ENCODE assay signal across 32 cellular contexts in genomic region chr14:94570440-94570839, GRCh38. TPM values are rescaled to one million over a fixed set of nuclear protein-coding genes. Genes with fewer than 3 reads are reported as not detected.
"Had no signal": no experiment of that assay in that cellular context is flagged by ENCODE, and none has a peak within 500 bp of the region (broad histone marks: within the 10 kb centered on the region; RNA-seq: fewer than 3 reads in every experiment).

No MANE protein-coding gene starts in this region.

- H3K36me3 Mint-ChIP-seq: activated naive CD4-positive, alpha-beta T cell treated with anti-CD3 and anti-CD28 coated beads, Interleukin-2, amount 50 U/mL, for 24 hours; activated naive CD8-positive, alpha-beta T cell treated with anti-CD3 and anti-CD28 coated beads, Interleukin-2, amount 10 ng/mL, durations not matched to agents 7 days and 5 days; WTC11 had no signal

- DNase-seq: activated CD4-positive, alpha-beta T cell treated with anti-CD3 and anti-CD28 coated beads for 36 hours; activated CD4-positive, alpha-beta T cell treated with anti-CD3 and anti-CD28 coated beads, Interleukin-2, amount 10 ng/mL, durations not matched to agents 7 days and 5 days; activated CD4-positive, alpha-beta T cell treated with anti-CD3 and anti-CD28 coated beads, Interleukin-2, amount 50 U/mL, for 48 hours; activated CD8-positive, alpha-beta T cell treated with anti-CD3 and anti-CD28 coated beads, Interleukin-2, amount 10 ng/mL, durations not matched to agents 7 days and 5 days; activated gamma-delta T cell; activated naive CD4-positive, alpha-beta T cell treated with Interleukin-2 at 50 U/mL for 16 hours; activated naive CD8-positive, alpha-beta T cell treated with anti-CD3 and anti-CD28 coated beads, Interleukin-2, amount 10 ng/mL, durations not matched to agents 7 days and 5 days; activated T-cell treated with anti-CD3 and anti-CD28 coated beads, Interleukin-2, amount 50 U/mL, for 24 hours; amygdala; Karpas-422; KBM-7; NCI-H1105; NCI-H1417 treated with DMSO at 0.1 percent for 48 hours; NCI-H1694; NCI-H1930; NCI-H345; NCI-H524 treated with DMSO at 0.1 percent for 48 hours; SHP77; SJCRH30; T1000 had no signal

- ATAC-seq: activated CD4-positive, alpha-beta T cell treated with anti-CD3 and anti-CD28 coated beads for 36 hours; activated CD4-positive, CD25-positive, alpha-beta regulatory T cell treated with anti-CD3 and anti-CD28 coated beads, Interleukin-2, amount 50 U/mL, for 24 hours; activated CD8-positive, alpha-beta T cell treated with anti-CD3 and anti-CD28 coated beads, Interleukin-2, amount 10 ng/mL, durations not matched to agents 7 days and 5 days; Panc1; WTC11 had no signal

- H3K9me3 Mint-ChIP-seq: activated CD4-positive, alpha-beta T cell treated with anti-CD3 and anti-CD28 coated beads, Interleukin-2, amount 10 ng/mL, durations not matched to agents 7 days and 5 days; activated naive CD4-positive, alpha-beta T cell treated with anti-CD3 and anti-CD28 coated beads, Interleukin-2, amount 50 U/mL, for 24 hours; activated naive CD8-positive, alpha-beta T cell treated with anti-CD3 and anti-CD28 coated beads, Interleukin-2, amount 10 ng/mL, durations not matched to agents 7 days and 5 days; activated T-cell treated with anti-CD3 and anti-CD28 coated beads, Interleukin-2, amount 50 U/mL, for 24 hours; activated T-helper 2 cell treated with anti-CD3 and anti-CD28 coated beads, Interferon-gamma antibody, Interleukin-2, Interleukin-4, amounts not matched to agents 10 μg/mL and 5 μg/mL and 100 μg/mL, durations not matched to agents 14 hours and 24 hours and 36 hours; WTC11 had no signal

- H3K4me3 ChIP-seq: ascending aorta, SJCRH30, SK-N-MC had no signal

- H3K36me3 ChIP-seq: ascending aorta, SJCRH30 had no signal

- H3K27me3 Mint-ChIP-seq: activated CD4-positive, alpha-beta T cell treated with anti-CD3 and anti-CD28 coated beads for 36 hours; activated CD4-positive, alpha-beta T cell treated with anti-CD3 and anti-CD28 coated beads, Interleukin-2, amount 10 ng/mL, durations not matched to agents 7 days and 5 days; activated naive CD8-positive, alpha-beta T cell treated with anti-CD3 and anti-CD28 coated beads, Interleukin-2, amount 10 ng/mL, durations not matched to agents 7 days and 5 days; activated T-cell treated with anti-CD3 and anti-CD28 coated beads, Interleukin-2, amount 50 U/mL, for 24 hours had no signal

- H3K9me3 ChIP-seq: ascending aorta, SJCRH30 had no signal

- H3K4me1 ChIP-seq: SJCRH30 had no signal

- H3K27ac ChIP-seq: SJCRH30, SK-N-MC had no signal

- H3K27ac Mint-ChIP-seq: activated CD4-positive, alpha-beta T cell treated with anti-CD3 and anti-CD28 coated beads for 36 hours; activated CD4-positive, alpha-beta T cell treated with anti-CD3 and anti-CD28 coated beads, Interleukin-2, amount 10 ng/mL, durations not matched to agents 7 days and 5 days; activated CD8-positive, alpha-beta T cell treated with anti-CD3 and anti-CD28 coated beads, Interleukin-2, amount 10 ng/mL, durations not matched to agents 7 days and 5 days; activated naive CD4-positive, alpha-beta T cell treated with anti-CD3 and anti-CD28 coated beads, Interleukin-2, amount 50 U/mL, for 24 hours; activated naive CD8-positive, alpha-beta T cell treated with anti-CD3 and anti-CD28 coated beads, Interleukin-2, amount 10 ng/mL, durations not matched to agents 7 days and 5 days; activated T-cell treated with anti-CD3 and anti-CD28 coated beads, Interleukin-2, amount 50 U/mL, for 24 hours; activated T-helper 2 cell treated with anti-CD3 and anti-CD28 coated beads, Interferon-gamma antibody, Interleukin-2, Interleukin-4, amounts not matched to agents 10 μg/mL and 5 μg/mL and 100 μg/mL, durations not matched to agents 14 hours and 24 hours and 36 hours; WTC11 had no signal

- H3K4me3 Mint-ChIP-seq: activated CD4-positive, alpha-beta T cell treated with anti-CD3 and anti-CD28 coated beads for 36 hours; activated CD4-positive, alpha-beta T cell treated with anti-CD3 and anti-CD28 coated beads, Interleukin-2, amount 10 ng/mL, durations not matched to agents 7 days and 5 days; activated CD8-positive, alpha-beta T cell treated with anti-CD3 and anti-CD28 coated beads, Interleukin-2, amount 10 ng/mL, durations not matched to agents 7 days and 5 days; activated naive CD4-positive, alpha-beta T cell treated with anti-CD3 and anti-CD28 coated beads, Interleukin-2, amount 50 U/mL, for 24 hours; activated naive CD8-positive, alpha-beta T cell treated with anti-CD3 and anti-CD28 coated beads, Interleukin-2, amount 10 ng/mL, durations not matched to agents 7 days and 5 days; activated T-cell treated with anti-CD3 and anti-CD28 coated beads, Interleukin-2, amount 50 U/mL, for 24 hours; WTC11 had no signal

- H3K4me1 Mint-ChIP-seq: activated CD4-positive, alpha-beta T cell treated with anti-CD3 and anti-CD28 coated beads for 36 hours; activated CD4-positive, alpha-beta T cell treated with anti-CD3 and anti-CD28 coated beads, Interleukin-2, amount 10 ng/mL, durations not matched to agents 7 days and 5 days; activated naive CD4-positive, alpha-beta T cell treated with anti-CD3 and anti-CD28 coated beads, Interleukin-2, amount 50 U/mL, for 24 hours; activated naive CD8-positive, alpha-beta T cell treated with anti-CD3 and anti-CD28 coated beads, Interleukin-2, amount 10 ng/mL, durations not matched to agents 7 days and 5 days; WTC11 had no signal

- H3K27me3 ChIP-seq: ascending aorta, SJCRH30 had no signal

RNA-seq across cellular contexts. Expression of gene SERPINA4, which starts 9.2 kb away (rescaled TPM):
- total RNA-seq: activated CD4-positive, alpha-beta T cell treated with anti-CD3 and anti-CD28 coated beads for 36 hours; activated CD4-positive, alpha-beta T cell treated with anti-CD3 and anti-CD28 coated beads, Interleukin-2, amount 10 ng/mL, durations not matched to agents 7 days and 5 days; activated CD8-positive, alpha-beta T cell treated with anti-CD3 and anti-CD28 coated beads, Interleukin-2, amount 10 ng/mL, durations not matched to agents 7 days and 5 days; activated naive CD8-positive, alpha-beta T cell treated with anti-CD3 and anti-CD28 coated beads, Interleukin-2, amount 10 ng/mL, durations not matched to agents 7 days and 5 days; activated T-helper 2 cell treated with anti-CD3 and anti-CD28 coated beads, Interferon-gamma antibody, Interleukin-2, Interleukin-4, amounts not matched to agents 10 μg/mL and 5 μg/mL and 100 μg/mL, durations not matched to agents 14 hours and 24 hours and 36 hours; ascending aorta; MCF 10A; NCI-H460; RPMI7951; SJCRH30; T-helper 1 cell treated with Interleukin-12 subunit alpha and Interleukin-12 subunit beta and Interleukin-4 antibody, amounts not matched to agents 30 ng/mL and 1 ng/mL, for 36 hours; T-helper 2 cell treated with Interferon-gamma antibody and Interleukin-4, amounts not matched to agents 100 ng/mL and 5 ng/mL, for 36 hours; WTC11 had no signal

RNA-seq across cellular contexts. Expression of gene SERPINA5, which starts 10.8 kb away (rescaled TPM):
- total RNA-seq: activated CD4-positive, alpha-beta T cell treated with anti-CD3 and anti-CD28 coated beads for 36 hours; activated CD4-positive, alpha-beta T cell treated with anti-CD3 and anti-CD28 coated beads, Interleukin-2, amount 10 ng/mL, durations not matched to agents 7 days and 5 days; activated CD8-positive, alpha-beta T cell treated with anti-CD3 and anti-CD28 coated beads, Interleukin-2, amount 10 ng/mL, durations not matched to agents 7 days and 5 days; activated naive CD8-positive, alpha-beta T cell treated with anti-CD3 and anti-CD28 coated beads, Interleukin-2, amount 10 ng/mL, durations not matched to agents 7 days and 5 days; activated T-helper 2 cell treated with anti-CD3 and anti-CD28 coated beads, Interferon-gamma antibody, Interleukin-2, Interleukin-4, amounts not matched to agents 10 μg/mL and 5 μg/mL and 100 μg/mL, durations not matched to agents 14 hours and 24 hours and 36 hours; T-helper 1 cell treated with Interleukin-12 subunit alpha and Interleukin-12 subunit beta and Interleukin-4 antibody, amounts not matched to agents 30 ng/mL and 1 ng/mL, for 36 hours; T-helper 2 cell treated with Interferon-gamma antibody and Interleukin-4, amounts not matched to agents 100 ng/mL and 5 ng/mL, for 36 hours had no signal

RNA-seq across cellular contexts. Expression of gene SERPINA3, which starts 41.8 kb away (rescaled TPM):
- total RNA-seq: activated CD4-positive, alpha-beta T cell treated with anti-CD3 and anti-CD28 coated beads for 36 hours; activated CD4-positive, alpha-beta T cell treated with anti-CD3 and anti-CD28 coated beads, Interleukin-2, amount 10 ng/mL, durations not matched to agents 7 days and 5 days; activated CD8-positive, alpha-beta T cell treated with anti-CD3 and anti-CD28 coated beads, Interleukin-2, amount 10 ng/mL, durations not matched to agents 7 days and 5 days; activated naive CD8-positive, alpha-beta T cell treated with anti-CD3 and anti-CD28 coated beads, Interleukin-2, amount 10 ng/mL, durations not matched to agents 7 days and 5 days; activated T-helper 2 cell treated with anti-CD3 and anti-CD28 coated beads, Interferon-gamma antibody, Interleukin-2, Interleukin-4, amounts not matched to agents 10 μg/mL and 5 μg/mL and 100 μg/mL, durations not matched to agents 14 hours and 24 hours and 36 hours; NCI-H460; SJCRH30; T-helper 1 cell treated with Interleukin-12 subunit alpha and Interleukin-12 subunit beta and Interleukin-4 antibody, amounts not matched to agents 30 ng/mL and 1 ng/mL, for 36 hours; T-helper 2 cell treated with Interferon-gamma antibody and Interleukin-4, amounts not matched to agents 100 ng/mL and 5 ng/mL, for 36 hours had no signal
